ENCODE assay signal across 9 cellular contexts in genomic region chr16:6682142-6682811, GRCh38.
DNase-seq lines count a peak whose midpoint lies in the region; ATAC-seq and TF ChIP-seq lines count a peak whose summit lies in the region.
"Had no signal": no experiment of that assay in that cellular context is flagged by ENCODE, and none has a peak within 500 bp of the region (broad histone marks: within the 10 kb centered on the region; RNA-seq: fewer than 3 reads in every experiment).

No MANE protein-coding gene starts in this region.

- no peaks in the 10 kb centered on the region for H3K4me1 ChIP-seq in neutrophil (ENCODE audit: control insufficient read depth in 1 of 2, insufficient read depth in 1 of 2, low read depth in 1 of 2, low read length in 1 of 2)

- H3K27me3 ChIP-seq in neutrophil = no peaks in the 10 kb centered on the region

- H3K36me3 Mint-ChIP-seq in immature natural killer cell = no peaks in the 10 kb centered on the region

- peaks cover 0 to 4% (median 2%) of the 10 kb centered on the region in 3 donors for H3K27me3 Mint-ChIP-seq in immature natural killer cell (ENCODE audit: low read depth in 3 of 3)

- POLR2A ChIA-PET in GM10248 (lab: Yijun Ruan, JAX) = no interaction called here

- ATAC-seq in GM18511 (IDR thresholded peaks at IDR 0.05; ENCODE audit: unreplicated experiment) (no peak), HG02970 (IDR thresholded peaks at IDR 0.05; ENCODE audit: low FRiP score, unreplicated experiment) (no peak)

- H3K4me3 Mint-ChIP-seq in immature natural killer cell = no peak overlapping the region

- TF ChIP-seq CTCF in 22Rv1 (IDR thresholded peaks at IDR 0.05) (peak; percentile 93), GM10248 (IDR thresholded peaks at IDR 0.05; ENCODE audit: control extremely low read depth, extremely low read depth, low read depth, missing control alignments) (peak; percentile 49), neutrophil (IDR thresholded peaks at IDR 0.05) (peak; percentile 39)

- peaks cover 0 to 5% (median 0%) of the 10 kb centered on the region in 6 donors for H3K9me3 Mint-ChIP-seq in immature natural killer cell

- no peaks in the 10 kb centered on the region for H3K36me3 ChIP-seq in neutrophil

- H3K4me3 ChIP-seq in neutrophil (ENCODE audit: low read depth in 1 of 2, low read length in 1 of 2) = no peak overlapping the region
- H3K4me3 ChIP-seq: skin epidermis had no signal

- H3K27ac ChIP-seq in 22Rv1 (no peak overlapping the region), neutrophil (no peak overlapping the region)
- H3K27ac ChIP-seq: skin epidermis had no signal

- H3K27ac Mint-ChIP-seq in immature natural killer cell = no peak overlapping the region

- H3K9me3 ChIP-seq in neutrophil = no peaks in the 10 kb centered on the region

- no peaks in the 10 kb centered on the region for H3K4me1 Mint-ChIP-seq in immature natural killer cell

- CTCF ChIA-PET in GM10248 (lab: Yijun Ruan, JAX) = no interaction called here

- DNase-seq in GM10248 (ENCODE audit: extremely low spot score) (no peak), NCI-H2171 (lab: John Stamatoyannopoulos, UW) (peak; percentile 5), dermis blood vessel endothelial cell (peak; percentile 1), immature natural killer cell (no peak)

Comparison
In these comparisons a context has a peak if more than half of its experiments do, and no peak if none do; other contexts are left out.
1. CTCF ChIP-seq: peak in every context shown above with its lines; median percentile 93 in 22Rv1; 49 in GM10248; 39 in neutrophil.
2. DNase-seq: peak in NCI-H2171 (single experiment) and dermis blood vessel endothelial cell (single experiment); none in GM10248 (single experiment) and immature natural killer cell (0 of 3).